ENCODE assay signal across 12 cellular contexts in the genomic region with DNA sequence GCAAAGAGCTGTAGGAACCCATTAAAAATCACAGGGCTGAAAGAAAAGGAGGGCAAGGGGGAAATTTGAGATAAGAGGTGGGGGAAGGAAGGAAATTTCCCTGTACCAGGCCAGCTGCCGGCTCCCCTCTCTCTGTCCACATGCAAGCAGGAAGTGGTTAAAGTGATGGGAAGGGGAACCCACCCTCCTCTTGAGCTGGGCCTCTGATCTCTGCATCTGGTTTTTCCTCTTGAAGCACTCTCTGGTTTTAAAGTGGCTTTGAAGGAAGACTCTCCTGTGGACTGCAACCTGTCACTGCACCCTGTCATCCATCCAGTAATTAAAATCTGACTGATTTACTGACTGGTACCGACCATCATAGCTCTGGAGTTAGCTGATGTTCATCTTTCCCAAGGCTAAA.
"Had no signal": no experiment of that assay in that cellular context is flagged by ENCODE, and none has a peak within 500 bp of the region (broad histone marks: within the 10 kb centered on the region; RNA-seq: fewer than 3 reads in every experiment).

No MANE protein-coding gene starts in this region.

- H3K4me3 ChIP-seq: cardiac muscle cell, gastroesophageal sphincter, heart right ventricle, transverse colon had no signal

- H3K36me3 ChIP-seq: cardiac muscle cell, gastroesophageal sphincter, heart right ventricle, transverse colon had no signal

- H3K27me3 ChIP-seq: transverse colon had no signal

- ATAC-seq: gastroesophageal sphincter; heart right ventricle; left lobe of liver; naive thymus-derived CD4-positive, alpha-beta T cell; T-helper 17 cell had no signal

- DNase-seq: activated CD4-positive, CD25-positive, alpha-beta regulatory T cell; activated CD8-positive, alpha-beta memory T cell treated with anti-CD3 and anti-CD28 coated beads for 24 hours; activated naive CD4-positive, alpha-beta T cell treated with Interleukin-2 at 50 U/mL for 16 hours; heart right ventricle; naive thymus-derived CD4-positive, alpha-beta T cell; posterior cingulate gyrus; stimulated activated naive CD4-positive, alpha-beta T cell; T-helper 17 cell; transverse colon had no signal

- H3K27ac ChIP-seq: cardiac muscle cell, gastroesophageal sphincter, heart right ventricle, transverse colon had no signal

- H3K9me3 ChIP-seq: gastroesophageal sphincter, heart right ventricle, transverse colon had no signal

- H3K4me1 ChIP-seq: gastroesophageal sphincter, heart right ventricle had no signal
